Comparison of ENCODE assay signal across 8 cellular contexts in the genomic region with DNA sequence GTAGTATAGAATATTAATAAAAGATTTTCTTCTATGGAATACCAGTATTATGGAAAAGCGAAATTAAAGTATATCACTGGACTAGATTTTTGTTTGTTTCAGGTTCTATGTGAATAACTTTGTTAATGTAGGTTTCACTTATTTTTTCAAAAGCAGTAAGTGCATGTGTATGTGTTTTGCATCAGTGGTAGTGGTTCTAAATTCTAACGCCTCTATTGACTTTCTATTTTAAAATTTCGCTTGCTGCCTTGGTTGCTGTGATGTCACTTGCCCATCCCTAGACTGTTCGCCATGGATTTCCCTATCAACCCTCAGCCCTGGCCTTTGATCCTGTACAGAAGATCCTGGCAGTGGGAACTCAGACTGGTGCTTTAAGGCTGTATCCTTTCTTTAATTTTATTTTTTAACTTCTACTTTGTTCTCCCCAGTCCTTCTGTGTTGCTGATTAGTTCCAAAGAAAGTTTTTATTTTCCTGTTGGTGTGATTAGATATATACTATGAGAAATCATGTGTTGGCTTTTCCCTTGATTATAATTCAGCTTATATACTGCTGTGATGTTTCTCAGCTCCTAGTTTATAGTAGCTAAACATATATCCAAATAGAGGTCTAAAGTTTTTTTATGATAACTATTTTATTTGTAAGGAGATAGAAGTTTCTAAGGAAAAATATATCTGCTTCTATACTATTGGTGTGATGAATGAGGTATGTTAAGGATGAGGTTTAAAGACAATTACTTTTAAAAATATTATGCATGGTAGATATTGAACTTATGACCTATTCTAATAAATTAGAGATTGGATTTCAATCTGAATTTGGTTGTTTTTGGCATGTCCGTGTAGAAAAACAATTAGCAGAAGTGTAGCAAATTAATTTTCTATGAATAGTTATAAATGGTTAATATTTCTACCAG. TPM values are rescaled to one million over a fixed set of nuclear protein-coding genes. Genes with fewer than 3 reads are reported as not detected.
A peak's percentile ranks its signal among the peaks of the same experiment; 100 is the strongest.
DNase-seq lines count a peak whose midpoint lies in the region; ATAC-seq and TF ChIP-seq lines count a peak whose summit lies in the region.

No MANE protein-coding gene starts in this region.

- H3K23ac ChIP-seq in IMR-90 (ENCODE audit: low read depth, low read length) = peak overlapping the region; percentile 76

- intact Hi-C loops in IMR-90 (cut with micrococcal nuclease) (loop anchor here (1.0 to 10.0 kb wide), 3 partner anchors 165 to 349 kb away; no protein-coding TSS in a partner anchor), upper lobe of right lung (cut with DNase I) (no loop called here)

- no peak overlapping the region for H2BK120ac ChIP-seq in IMR-90 (ENCODE audit: low read depth, low read length)

- peaks cover 9% of the 10 kb centered on the region for H3K36me3 Mint-ChIP-seq in activated naive CD8-positive, alpha-beta T cell treated with anti-CD3 and anti-CD28 coated beads for 36 hours

- ATAC-seq in IMR-90 (ENCODE audit: low read depth) (no peak), upper lobe of right lung (no peak), GM19467 (IDR thresholded peaks at IDR 0.05; ENCODE audit: unreplicated experiment) (no peak), HG02642 (IDR thresholded peaks at IDR 0.05; ENCODE audit: poor library complexity, unreplicated experiment) (no peak)

- BruUV-seq in IMR-90 (replicated peaks; lab: Mats Ljungman, UMichigan) = no TSS peak

- peak overlapping the region; percentile 85; the same call in 1 of the 2 replicates for H3K14ac ChIP-seq in IMR-90 (replicated peaks; ENCODE audit: low read depth, low read length)

- H3K18ac ChIP-seq in IMR-90 (ENCODE audit: low read depth, low read length) = no peak overlapping the region

- H4K91ac ChIP-seq in IMR-90 (ENCODE audit: insufficient read depth, low read depth, low read length) = no peak overlapping the region

- H3K27me3 ChIP-seq in IMR-90 (ENCODE audit: control insufficient read depth, insufficient read depth, low read length) (no peaks in the 10 kb centered on the region), upper lobe of right lung (no peaks in the 10 kb centered on the region)

- H3K4ac ChIP-seq in IMR-90 (ENCODE audit: low read depth, low read length) = peak overlapping the region; percentile 65; the same call in 1 of the 2 replicates

- no peaks in the 10 kb centered on the region for H3K9me3 Mint-ChIP-seq in activated naive CD8-positive, alpha-beta T cell treated with anti-CD3 and anti-CD28 coated beads for 36 hours

- peak overlapping the region; percentile 84 for H3K4me3 Mint-ChIP-seq in activated naive CD8-positive, alpha-beta T cell treated with anti-CD3 and anti-CD28 coated beads for 36 hours

- no peak for TF ChIP-seq CTCF in IMR-90 (conservative IDR thresholded peaks at IDR 0.05; ENCODE audit: low read depth, low read length)
- no peak for TF ChIP-seq CTCF in upper lobe of right lung (IDR thresholded peaks at IDR 0.05)

- H3K4me1 Mint-ChIP-seq in activated naive CD8-positive, alpha-beta T cell treated with anti-CD3 and anti-CD28 coated beads for 36 hours = peaks cover 36% of the 10 kb centered on the region

- H3K4me1 ChIP-seq in IMR-90 (ENCODE audit: control insufficient read depth, insufficient read depth, low read length) (no peaks in the 10 kb centered on the region), upper lobe of right lung (peaks cover 10% of the 10 kb centered on the region)

- no peaks in the 10 kb centered on the region for H3K27me3 Mint-ChIP-seq in activated naive CD8-positive, alpha-beta T cell treated with anti-CD3 and anti-CD28 coated beads for 36 hours

- H3K56ac ChIP-seq in IMR-90 (ENCODE audit: extremely low read depth, insufficient read depth, low read length) = no peak overlapping the region

- H3K9ac ChIP-seq in IMR-90 (ENCODE audit: low read depth, low read length) = peak overlapping the region; percentile 80

- H3K27ac Mint-ChIP-seq in activated naive CD8-positive, alpha-beta T cell treated with anti-CD3 and anti-CD28 coated beads for 36 hours = peak overlapping the region; percentile 48

- no CpG with 5 or more reads among the region's 5 CpGs for WGBS in IMR-90 (ENCODE audit: extremely low coverage in 2 of 2, insufficient read length in 1 of 2), 2 experiments

- CTCF ChIA-PET in IMR-90 (lab: Yijun Ruan, JAX) = no interaction called here

- peaks cover 3 to 20% of the 10 kb centered on the region in 2 experiments; a peak in 3 of 4 replicates for H3K79me1 ChIP-seq in IMR-90 (ENCODE audit: low read depth in 1 of 2, low read length in 2 of 2)

- TF ChIP-seq RAD21 in IMR-90 (IDR thresholded peaks at IDR 0.05; ENCODE audit: low read length) = no peak

- POLR2A ChIA-PET in IMR-90 (lab: Charles Lee; ENCODE audit: unreplicated experiment) = no interaction called here

- TF ChIP-seq POLR2A in IMR-90 (IDR thresholded peaks at IDR 0.05; ENCODE audit: low read depth, low read length) = no peak

- H2BK5ac ChIP-seq in IMR-90 (ENCODE audit: low read depth, low read length, poor library complexity, severe bottlenecking) = peak overlapping the region; percentile 14

- no peak overlapping the region for H2AK9ac ChIP-seq in IMR-90 (replicated peaks; ENCODE audit: low read depth, low read length, poor library complexity)

- peak overlapping the region; percentile 77; the same call in 1 of the 2 replicates for H3K27ac ChIP-seq in IMR-90 (ENCODE audit: insufficient read depth, low read length)
- H3K27ac ChIP-seq in upper lobe of right lung = no peak overlapping the region

- peak overlapping the region; percentile 60 for H3K4me3 ChIP-seq in IMR-90 (ENCODE audit: insufficient read depth, low read depth, low read length)
- peak overlapping the region; percentile 82 for H3K4me3 ChIP-seq in upper lobe of right lung

- H4K5ac ChIP-seq in IMR-90 (ENCODE audit: low read depth, low read length) = no peak overlapping the region

- DNase-seq in Caki2 (ENCODE audit: low read depth) = peak; percentile 46
- peak; percentile 5 for DNase-seq in IMR-90
- DNase-seq in activated naive CD8-positive, alpha-beta T cell treated with anti-CD3 and anti-CD28 coated beads for 36 hours = no peak
- peak; percentile 10 for DNase-seq in kidney tubule cell (ENCODE audit: low spot score)
- DNase-seq in upper lobe of right lung = no peak
- no peak for DNase-seq in DMS114 treated with DMSO at 0.1 percent for 48 hours (lab: John Stamatoyannopoulos, UW; ENCODE audit: unreplicated experiment)

- H2BK20ac ChIP-seq in IMR-90 (ENCODE audit: low read depth, low read length) = no peak overlapping the region

- in situ Hi-C loops in Caki2 (cut with HindIII; ENCODE audit: low pct_unique_long_range_greater_than_20kb, low sequenced_read_pairs) (no loop called here), IMR-90 (cut with MboI; ENCODE audit: low sequenced_read_pairs) (loop anchor here (25.0 kb wide), 1 partner anchor 294 kb away; no protein-coding TSS in a partner anchor)

- no peaks in the 10 kb centered on the region for H3K9me3 ChIP-seq in IMR-90 (ENCODE audit: control insufficient read depth, insufficient read depth, low read length)
- H3K9me3 ChIP-seq in upper lobe of right lung = no peaks in the 10 kb centered on the region

- H4K8ac ChIP-seq in IMR-90 (ENCODE audit: low read depth in 2 of 2, low read length in 2 of 2) = no peak overlapping the region

- H2AFZ ChIP-seq in IMR-90 (replicated peaks; ENCODE audit: low read length, poor library complexity) = no peak overlapping the region

- H2AK5ac ChIP-seq in IMR-90 (ENCODE audit: low read depth, low read length) = no peak overlapping the region; the same call in 1 of the 2 replicates

- dilution Hi-C loops in IMR-90 (cut with HindIII; ENCODE audit: low sequenced_read_pairs, unreplicated experiment) = no loop called here

- H4K20me1 ChIP-seq in IMR-90 (ENCODE audit: insufficient read depth, low read length) = peaks cover 3% of the 10 kb centered on the region; the same call in 1 of the 2 replicates

- H3K9me1 ChIP-seq in IMR-90 (ENCODE audit: insufficient read depth, low read length) = no peaks in the 10 kb centered on the region; the same call in 1 of the 2 replicates

- H2BK15ac ChIP-seq in IMR-90 (ENCODE audit: low read depth, low read length) = no peak overlapping the region

- no peaks in the 10 kb centered on the region for H3K36me3 ChIP-seq in IMR-90 (ENCODE audit: control insufficient read depth, insufficient read depth, low read length)
- H3K36me3 ChIP-seq in upper lobe of right lung = no peaks in the 10 kb centered on the region

- peak overlapping the region; percentile 88 for H3K4me2 ChIP-seq in IMR-90 (ENCODE audit: low read depth, low read length)

TF ChIP-seq in IMR-90, 13 proteins besides CTCF, POLR2A, EP300 and RAD21 (continues in another document):
- TF ChIP-seq MAZ (IDR thresholded peaks at IDR 0.05; ENCODE audit: borderline replicate concordance, low read depth, low read length) = no peak
- no peak for TF ChIP-seq CEBPB (IDR thresholded peaks at IDR 0.05; ENCODE audit: low read depth, low read length)
- no peak for TF ChIP-seq MXI1 (IDR thresholded peaks at IDR 0.05; ENCODE audit: borderline replicate concordance, low read depth, low read length)
- no peak for TF ChIP-seq MAFK (IDR thresholded peaks at IDR 0.05; ENCODE audit: low read depth, low read length)
- TF ChIP-seq CHD1 (IDR thresholded peaks at IDR 0.05; ENCODE audit: low read depth, low read length) = no peak
- no peak for TF ChIP-seq BHLHE40 (IDR thresholded peaks at IDR 0.05; ENCODE audit: low read depth, low read length)
- TF ChIP-seq RFX5 (IDR thresholded peaks at IDR 0.05; ENCODE audit: low read depth, low read length) = no peak
- TF ChIP-seq RCOR1 (IDR thresholded peaks at IDR 0.05; ENCODE audit: insufficient replicate concordance, low read length) = no peak
- no peak for TF ChIP-seq USF2 (IDR thresholded peaks at IDR 0.05; ENCODE audit: low read depth, low read length)
- TF ChIP-seq NFE2L2 (IDR thresholded peaks at IDR 0.05; ENCODE audit: low read depth, low read length) = no peak
- TF ChIP-seq SMC3 (IDR thresholded peaks at IDR 0.05; ENCODE audit: low read depth, low read length) = no peak

RNA-seq across cellular contexts. Expression of gene STXBP5, which starts 1.7 kb away (rescaled TPM):
- 2.9 and 8.3 TPM in 2 replicates for total RNA-seq in Caki2 (2014; rRNA removed; shearing (Covaris generic); ENCODE audit: low replicate concordance)
- total RNA-seq in IMR-90 (2012; rRNA removed) (46.4 and 48.0 TPM in 2 replicates), upper lobe of right lung (22.1 TPM)
- 11.3 and 13.2 TPM in 2 replicates for polyA plus RNA-seq in IMR-90 (2012; rRNA removed)
- polyA plus RNA-seq in IMR-90 (2012; cell fraction: cytosol; rRNA removed) = 2.4 and 5.7 TPM in 2 replicates
- polyA plus RNA-seq in IMR-90 (2012; cell fraction: nucleus; rRNA removed; ENCODE audit: low replicate concordance) = 3.6 and 31.2 TPM in 2 replicates
- 10 to 100 TPM; 11.9 to 14.2 TPM for total RNA-seq in activated naive CD8-positive, alpha-beta T cell treated with anti-CD3 and anti-CD28 coated beads for 36 hours

Comparison
In these comparisons a context has a peak if more than half of its experiments do, and no peak if none do; other contexts are left out.
1. DNase-seq: peak in Caki2 (single experiment), IMR-90 (single experiment) and kidney tubule cell (single experiment); none in activated naive CD8-positive, alpha-beta T cell treated with anti-CD3 and anti-CD28 coated beads for 36 hours (single experiment), upper lobe of right lung (single experiment) and DMS114 treated with DMSO at 0.1 percent for 48 hours (single experiment).